In genomic region chr2:18803141-18803540, GRCh38 we compare ENCODE assay signal across 32 cellular contexts.
DNase-seq lines count a peak whose midpoint lies in the region; ATAC-seq and TF ChIP-seq lines count a peak whose summit lies in the region.
"Had no signal": no experiment of that assay in that cellular context is flagged by ENCODE, and none has a peak within 500 bp of the region (broad histone marks: within the 10 kb centered on the region; RNA-seq: fewer than 3 reads in every experiment).

No MANE protein-coding gene starts in this region.

- CTCF ChIA-PET in GM10248 (lab: Yijun Ruan, JAX), result no interaction called here

- POLR2A ChIA-PET in GM10248 (lab: Yijun Ruan, JAX), result no interaction called here

- H3K4me3 ChIP-seq in LNCaP clone FGC (ENCODE audit: low read depth, low read length) (no peak overlapping the region), prostate gland (no peak overlapping the region)
- H3K4me3 ChIP-seq: A549; BLaER1; BLaER1 treated with 17β-estradiol and CSF1 and Interleukin-3, amounts not matched to agents 10 nM and 100 nM had no signal

- no peaks in the 10 kb centered on the region for H3K36me3 ChIP-seq in prostate gland
- H3K36me3 ChIP-seq: BE2C; BLaER1; BLaER1 treated with 17β-estradiol and CSF1 and Interleukin-3, amounts not matched to agents 10 nM and 100 nM had no signal

- DNase-seq in DMS53 (lab: John Stamatoyannopoulos, UW), result peak; percentile 16
- no peak for DNase-seq in DMS53 treated with DMSO at 0.1 percent for 48 hours (lab: John Stamatoyannopoulos, UW; ENCODE audit: unreplicated experiment)
- DNase-seq in LNCaP clone FGC (ENCODE audit: low read depth), result peak; percentile 73
- DNase-seq in prostate gland (ENCODE audit: low spot score), result no peak
- DNase-seq in GM10248 (ENCODE audit: extremely low spot score), result no peak
- DNase-seq in NCI-H524 (lab: John Stamatoyannopoulos, UW), result no peak
- DNase-seq: 8988T; ACHN; AML-193; BE2C; C1 segment of cervical spinal cord; Caco-2; Calu3; CD4-positive, alpha-beta memory T cell; CD4-positive, alpha-beta T cell; CD4-positive, CD25-positive, alpha-beta regulatory T cell; CD8-positive, alpha-beta memory T cell; CD8-positive, alpha-beta T cell; COR-L47; DMS 273 treated with DMSO at 0.1 percent for 48 hours; DMS153; DMS79; DMS79 treated with DMSO at 0.1 percent for 48 hours; DND-41; EL had no signal

- 57% methylated on average over 1 of the region's 1 CpG for WGBS in prostate gland

- ATAC-seq in HG03520 (IDR thresholded peaks at IDR 0.05; ENCODE audit: unreplicated experiment), result no peak
- ATAC-seq: A549; CD8-positive, alpha-beta T cell had no signal

- TF ChIP-seq CTCF in LNCaP clone FGC (IDR thresholded peaks at IDR 0.05; ENCODE audit: control insufficient read depth, extremely low read depth, insufficient read depth), result no peak
- TF ChIP-seq CTCF in VCaP (conservative IDR thresholded peaks at IDR 0.05), result no peak
- no peak for TF ChIP-seq CTCF in prostate gland (IDR thresholded peaks at IDR 0.05)
- no peak for TF ChIP-seq CTCF in GM10248 (IDR thresholded peaks at IDR 0.05; ENCODE audit: control extremely low read depth, extremely low read depth, low read depth, missing control alignments)

- H3K27ac ChIP-seq in VCaP (peak overlapping the region; percentile 59), prostate gland (peak overlapping the region; percentile 19 to 53)
- H3K27ac ChIP-seq: 22Rv1; A549; BLaER1; BLaER1 treated with 17β-estradiol and CSF1 and Interleukin-3, amounts not matched to agents 10 nM and 100 nM; C4-2B had no signal

- intact Hi-C loops in prostate gland (cut with DNase I), result no loop called here

- no peak for TF ChIP-seq POLR2A in prostate gland (IDR thresholded peaks at IDR 0.05)

- H3K27me3 ChIP-seq in prostate gland (replicated peaks; ENCODE audit: insufficient read depth), result no peaks in the 10 kb centered on the region
- H3K27me3 ChIP-seq: BE2C; BLaER1; BLaER1 treated with 17β-estradiol and CSF1 and Interleukin-3, amounts not matched to agents 10 nM and 100 nM had no signal

- no peaks in the 10 kb centered on the region for H3K9me3 ChIP-seq in prostate gland
- H3K9me3 ChIP-seq: A549, BE2C, BLaER1, Caco-2 had no signal

- peaks cover 5% of the 10 kb centered on the region for H3K4me1 ChIP-seq in prostate gland (replicated peaks)
- H3K4me1 ChIP-seq: A549; BE2C; BLaER1; BLaER1 treated with 17β-estradiol and CSF1 and Interleukin-3, amounts not matched to agents 10 nM and 100 nM had no signal

Comparison
In these comparisons a context has a peak if more than half of its experiments do, and no peak if none do; other contexts are left out.
1. DNase-seq: peak in DMS53 (single experiment) and LNCaP clone FGC (single experiment); none in DMS53 treated with DMSO at 0.1 percent for 48 hours (single experiment), prostate gland (single experiment), GM10248 (single experiment) and NCI-H524 (0 of 2).